In genomic region chr12:124413401-124413800, GRCh38 we compare ENCODE assay signal across 15 cellular contexts.
A peak's percentile ranks its signal among the peaks of the same experiment; 100 is the strongest.
DNase-seq lines count a peak whose midpoint lies in the region; ATAC-seq and TF ChIP-seq lines count a peak whose summit lies in the region.
"Had no signal": no experiment of that assay in that cellular context is flagged by ENCODE, and none has a peak within 500 bp of the region (broad histone marks: within the 10 kb centered on the region; RNA-seq: fewer than 3 reads in every experiment).

No MANE protein-coding gene starts in this region.

- ATAC-seq in GM19455 (IDR thresholded peaks at IDR 0.05; ENCODE audit: unreplicated experiment): no peak

- H3K27ac ChIP-seq in BLaER1: peak overlapping the region; percentile 54
- peak overlapping the region; percentile 80 for H3K27ac ChIP-seq in left ventricle myocardium inferior (replicated peaks)
- peak overlapping the region; percentile 92 for H3K27ac ChIP-seq in rectal smooth muscle tissue (ENCODE audit: low read depth, low read length)

- H3K27me3 ChIP-seq in BLaER1: no peaks in the 10 kb centered on the region
- no peaks in the 10 kb centered on the region for H3K27me3 ChIP-seq in left ventricle myocardium inferior (ENCODE audit: low read depth)
- no peaks in the 10 kb centered on the region for H3K27me3 ChIP-seq in rectal smooth muscle tissue (ENCODE audit: control insufficient read depth, insufficient read depth, low read length)

- peaks cover 85% of the 10 kb centered on the region for H4K20me1 ChIP-seq in BLaER1

- intact Hi-C loops in left ventricle myocardium inferior (cut with micrococcal nuclease): no loop called here

- H3K36me3 ChIP-seq in BLaER1 (peaks cover 77% of the 10 kb centered on the region), left ventricle myocardium inferior (peaks cover 27% of the 10 kb centered on the region), rectal smooth muscle tissue (ENCODE audit: control insufficient read depth, insufficient read depth, low read length) (peaks cover 12% of the 10 kb centered on the region)

- peak overlapping the region; percentile 66 for H3K4me2 ChIP-seq in BLaER1

- no peaks in the 10 kb centered on the region for H3K9me3 ChIP-seq in BLaER1
- no peaks in the 10 kb centered on the region for H3K9me3 ChIP-seq in left ventricle myocardium inferior (replicated peaks)

- peaks cover 62% of the 10 kb centered on the region for H3K4me1 ChIP-seq in BLaER1
- H3K4me1 ChIP-seq in left ventricle myocardium inferior: peaks cover 60% of the 10 kb centered on the region
- H3K4me1 ChIP-seq in rectal smooth muscle tissue (ENCODE audit: control insufficient read depth, insufficient read depth, low read length): peaks cover 47% of the 10 kb centered on the region

- DNase-seq in amygdala (lab: John Stamatoyannopoulos, UW): peak in 36 of 56 donors; percentile 20 to 84 (median 49)
- peak; percentile 78 for DNase-seq in left ventricle myocardium inferior
- DNase-seq in OCI-M1 (lab: John Stamatoyannopoulos, UW): no peak
- DNase-seq in activated CD4-positive, CD25-positive, alpha-beta regulatory T cell (lab: John Stamatoyannopoulos, UW): no peak
- DNase-seq in AML-193 (lab: John Stamatoyannopoulos, UW): no peak
- DNase-seq: activated CD4-positive, alpha-beta T cell treated with anti-CD3 and anti-CD28 coated beads, Interleukin-2, amount 50 U/mL, for 48 hours; DMS53; effector CD8-positive, alpha-beta T cell; islet precursor cell; NCI-H187 treated with DMSO at 0.1 percent for 48 hours; RPMI8226; stimulated activated naive CD4-positive, alpha-beta T cell had no signal

- H3K4me3 ChIP-seq in BLaER1: no peak overlapping the region
- no peak overlapping the region for H3K4me3 ChIP-seq in left ventricle myocardium inferior
- H3K4me3 ChIP-seq in rectal smooth muscle tissue (ENCODE audit: low read length): no peak overlapping the region

- no peak overlapping the region for H3K9ac ChIP-seq in BLaER1
- H3K9ac ChIP-seq in rectal smooth muscle tissue (ENCODE audit: low read length): no peak overlapping the region

- no peak for TF ChIP-seq CTCF in left ventricle myocardium inferior (IDR thresholded peaks at IDR 0.05; ENCODE audit: borderline replicate concordance)

Comparison
In these comparisons a context has a peak if more than half of its experiments do, and no peak if none do; other contexts are left out.
1. DNase-seq: peak in amygdala (36 of 56) and left ventricle myocardium inferior (single experiment); none in OCI-M1 (single experiment), activated CD4-positive, CD25-positive, alpha-beta regulatory T cell (0 of 4) and AML-193 (0 of 2).
2. Peak in every context shown above with its lines, with median percentiles within 50 percentile points of each other: H3K27ac ChIP-seq.